26 cellular contexts compared by ENCODE assay signal in the genomic region with DNA sequence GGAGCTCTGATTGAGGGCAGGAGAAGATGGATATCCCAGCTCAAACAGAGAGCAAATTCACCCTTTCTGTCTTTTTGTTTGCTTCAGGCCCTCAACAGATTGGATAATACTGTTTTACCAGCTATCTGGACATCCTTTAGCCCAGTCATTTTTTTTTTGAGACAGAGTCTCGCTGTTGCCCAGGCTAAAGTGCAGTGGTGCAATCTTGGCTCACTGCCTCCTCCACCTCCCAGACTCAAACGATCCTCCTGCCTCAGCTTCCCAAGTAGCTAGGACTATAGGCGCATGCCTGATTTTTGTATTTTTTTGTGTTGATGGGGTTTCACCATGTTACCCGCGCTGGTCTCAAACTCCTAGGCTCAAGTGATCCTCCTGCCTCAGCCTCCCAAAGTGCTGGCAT.
"Had no signal": no experiment of that assay in that cellular context is flagged by ENCODE, and none has a peak within 500 bp of the region (broad histone marks: within the 10 kb centered on the region; RNA-seq: fewer than 3 reads in every experiment).

No MANE protein-coding gene starts in this region.

- H3K27ac ChIP-seq: ascending aorta, breast epithelium, cardiac muscle cell, colonic mucosa, epithelial cell of prostate, esophagus squamous epithelium, gastroesophageal sphincter had no signal

- H3K4me1 Mint-ChIP-seq: brain had no signal

- ATAC-seq: activated CD4-positive, alpha-beta T cell treated with anti-CD3 and anti-CD28 coated beads for 36 hours; activated CD8-positive, alpha-beta T cell treated with anti-CD3 and anti-CD28 coated beads, Interleukin-2, amount 10 ng/mL, durations not matched to agents 7 days and 5 days; activated T-cell treated with anti-CD3 and anti-CD28 coated beads, Interleukin-2, amount 50 U/mL, for 4 hours; activated T-helper 17 cell treated with anti-CD3 and anti-CD28 coated beads, Interleukin-2, amount 50 U/mL, for 72 hours; gastroesophageal sphincter had no signal

- H3K27ac Mint-ChIP-seq: activated CD4-positive, alpha-beta memory T cell treated with anti-CD3 and anti-CD28 coated beads for 36 hours; activated CD4-positive, alpha-beta T cell treated with anti-CD3 and anti-CD28 coated beads for 36 hours; activated CD4-positive, alpha-beta T cell treated with anti-CD3 and anti-CD28 coated beads, Interleukin-2, amount 10 ng/mL, durations not matched to agents 24 days and 14 days; activated CD8-positive, alpha-beta T cell treated with anti-CD3 and anti-CD28 coated beads, Interleukin-2, amount 10 ng/mL, durations not matched to agents 7 days and 5 days; activated naive CD8-positive, alpha-beta T cell treated with anti-CD3 and anti-CD28 coated beads, Interleukin-2, amount 10 ng/mL, durations not matched to agents 7 days and 5 days; activated T-helper 17 cell treated with anti-CD3 and anti-CD28 coated beads, Interleukin-2, amount 50 U/mL, for 72 hours had no signal

- H3K27me3 Mint-ChIP-seq: activated CD4-positive, alpha-beta memory T cell treated with anti-CD3 and anti-CD28 coated beads for 36 hours; activated CD4-positive, alpha-beta T cell treated with anti-CD3 and anti-CD28 coated beads for 36 hours; activated CD4-positive, alpha-beta T cell treated with anti-CD3 and anti-CD28 coated beads, Interleukin-2, amount 10 ng/mL, durations not matched to agents 24 days and 14 days; activated naive CD8-positive, alpha-beta T cell treated with anti-CD3 and anti-CD28 coated beads, Interleukin-2, amount 10 ng/mL, durations not matched to agents 7 days and 5 days; activated T-helper 17 cell treated with anti-CD3 and anti-CD28 coated beads, Interleukin-2, amount 50 U/mL, for 72 hours; brain had no signal

- DNase-seq: activated CD4-positive, alpha-beta memory T cell treated with anti-CD3 and anti-CD28 coated beads for 36 hours; activated CD4-positive, alpha-beta T cell treated with anti-CD3 and anti-CD28 coated beads for 36 hours; activated CD4-positive, alpha-beta T cell treated with anti-CD3 and anti-CD28 coated beads, Interleukin-2, amount 10 ng/mL, durations not matched to agents 24 days and 14 days; activated CD4-positive, CD25-positive, alpha-beta regulatory T cell; activated CD4-positive, CD25-positive, alpha-beta regulatory T cell treated with anti-CD3 and anti-CD28 coated beads, Interleukin-2, amount 50 U/mL, for 72 hours; activated CD8-positive, alpha-beta T cell treated with anti-CD3 and anti-CD28 coated beads, Interleukin-2, amount 10 ng/mL, durations not matched to agents 7 days and 5 days; activated effector memory CD4-positive, alpha-beta T cell treated with Interleukin-2 at 50 U/mL for 16 hours; activated gamma-delta T cell treated with Interleukin-2 at 50 U/mL for 16 hours; activated naive CD4-positive, alpha-beta T cell treated with anti-CD3 and anti-CD28 coated beads, Interleukin-2, amount 50 U/mL, for 16 hours; activated naive CD4-positive, alpha-beta T cell treated with Interleukin-2 at 50 U/mL for 16 hours; activated naive CD8-positive, alpha-beta T cell treated with anti-CD3 and anti-CD28 coated beads, Interleukin-2, amount 10 ng/mL, durations not matched to agents 7 days and 5 days; activated T-cell treated with anti-CD3 and anti-CD28 coated beads, Interleukin-2, amount 50 U/mL, for 4 hours; central memory CD4-positive, alpha-beta T cell; cerebellar nuclear complex; colonic mucosa; effector CD8-positive, alpha-beta T cell; esophagus squamous epithelium; foreskin melanocyte; T-helper 2 cell had no signal

- H3K4me1 ChIP-seq: ascending aorta, breast epithelium, colonic mucosa, gastroesophageal sphincter had no signal

- H3K27me3 ChIP-seq: ascending aorta, breast epithelium, cardiac muscle cell, colonic mucosa, esophagus squamous epithelium, gastroesophageal sphincter had no signal

- H3K4me3 Mint-ChIP-seq: activated CD4-positive, alpha-beta memory T cell treated with anti-CD3 and anti-CD28 coated beads for 36 hours; activated CD4-positive, alpha-beta T cell treated with anti-CD3 and anti-CD28 coated beads for 36 hours; activated CD4-positive, alpha-beta T cell treated with anti-CD3 and anti-CD28 coated beads, Interleukin-2, amount 10 ng/mL, durations not matched to agents 24 days and 14 days; activated CD8-positive, alpha-beta T cell treated with anti-CD3 and anti-CD28 coated beads, Interleukin-2, amount 10 ng/mL, durations not matched to agents 7 days and 5 days; activated naive CD8-positive, alpha-beta T cell treated with anti-CD3 and anti-CD28 coated beads, Interleukin-2, amount 10 ng/mL, durations not matched to agents 7 days and 5 days; activated T-cell treated with anti-CD3 and anti-CD28 coated beads, Interleukin-2, amount 50 U/mL, for 4 hours; activated T-helper 17 cell treated with anti-CD3 and anti-CD28 coated beads, Interleukin-2, amount 50 U/mL, for 72 hours; brain had no signal

- H3K4me3 ChIP-seq: ascending aorta, breast epithelium, cardiac muscle cell, colonic mucosa, esophagus squamous epithelium, gastroesophageal sphincter had no signal
